In the genomic region with DNA sequence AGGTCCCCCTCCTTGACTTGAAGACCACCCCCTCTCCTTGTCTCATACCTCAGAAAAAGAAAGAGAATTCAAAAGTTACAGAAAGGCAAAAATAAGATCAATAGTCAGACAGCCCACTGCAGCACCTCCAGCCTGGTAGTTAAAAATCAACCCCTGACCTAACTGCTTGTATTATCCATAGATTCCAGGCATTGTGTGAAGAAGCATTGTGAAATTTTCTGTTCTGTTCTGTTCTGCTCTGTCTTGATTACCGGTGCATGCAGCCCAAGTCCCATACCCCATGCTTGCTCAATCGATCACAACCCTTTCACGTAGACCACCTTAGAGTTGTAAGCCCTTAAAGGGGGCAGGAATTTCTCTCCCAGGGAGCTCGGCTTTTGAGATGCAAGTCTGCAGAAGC, we compare ENCODE assay signal across 8 cellular contexts.
"Had no signal": no experiment of that assay in that cellular context is flagged by ENCODE, and none has a peak within 500 bp of the region (broad histone marks: within the 10 kb centered on the region; RNA-seq: fewer than 3 reads in every experiment).

No MANE protein-coding gene starts in this region.

- FAIRE-seq: H1, H54 had no signal

- H3K9ac ChIP-seq: GM23248, KMS-11 had no signal

- H3K4me2 ChIP-seq: KMS-11 had no signal

- H2AFZ ChIP-seq: GM23248 had no signal

- DNase-seq: GM23248, H9, HCEC 1CT, KBM-7 had no signal

- H3K4me3 ChIP-seq: GM23248 had no signal

- H3K27ac ChIP-seq: GM23248, HL-60, KMS-11 had no signal
